ENCODE assay signal across 23 cellular contexts in the genomic region with DNA sequence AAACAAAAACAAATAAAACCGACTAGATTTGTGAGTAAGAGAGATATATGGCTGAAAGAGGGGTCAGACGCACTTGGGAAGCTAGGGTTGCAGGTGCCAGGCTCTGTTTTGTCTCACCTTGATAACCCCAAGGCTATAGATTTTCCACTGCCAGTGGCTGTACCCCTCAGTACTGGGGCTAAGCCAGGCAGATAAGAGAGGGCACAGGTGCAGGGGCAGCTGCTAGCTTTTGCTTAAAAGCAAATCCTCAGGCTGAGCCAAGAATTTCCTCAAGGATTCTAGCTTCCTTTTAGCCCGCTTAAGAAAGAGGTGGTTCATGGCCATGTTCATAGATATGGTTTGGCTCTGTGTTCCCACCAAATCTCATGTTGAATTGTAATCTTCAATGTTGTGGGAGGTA. TPM values are rescaled to one million over a fixed set of nuclear protein-coding genes. Genes with fewer than 3 reads are reported as not detected.
DNase-seq lines count a peak whose midpoint lies in the region; ATAC-seq, FAIRE-seq and TF ChIP-seq lines count a peak whose summit lies in the region.
"Had no signal": no experiment of that assay in that cellular context is flagged by ENCODE, and none has a peak within 500 bp of the region (broad histone marks: within the 10 kb centered on the region; RNA-seq: fewer than 3 reads in every experiment).

No MANE protein-coding gene starts in this region.

- no peak for FAIRE-seq in endothelial cell of umbilical vein (lab: Jason Lieb, UNC)
- FAIRE-seq in pancreas (lab: Jason Lieb, UNC): no peak
- FAIRE-seq: GM19239, HepG2 had no signal

- no peaks in the 10 kb centered on the region for H3K9me3 ChIP-seq in SK-N-SH
- H3K9me3 ChIP-seq in endothelial cell of umbilical vein (replicated peaks; ENCODE audit: control insufficient read depth, insufficient read depth, low read length): no peaks in the 10 kb centered on the region
- no peaks in the 10 kb centered on the region for H3K9me3 ChIP-seq in pancreas

- no peak for TF ChIP-seq RAD21 in SK-N-SH (IDR thresholded peaks at IDR 0.05; ENCODE audit: low read length)

- ATAC-seq in SK-N-SH treated with all-trans-retinoic acid at 6 μM for 48 hours (no peak), pancreas (peak; percentile 84 to 94 (median 92)), HG03025 (IDR thresholded peaks at IDR 0.05; ENCODE audit: low FRiP score, unreplicated experiment) (no peak)
- ATAC-seq: HCT116, HepG2, T-cell had no signal

- TF ChIP-seq CTCF in SK-N-SH (IDR thresholded peaks at IDR 0.05) (no peak), endothelial cell of umbilical vein (IDR thresholded peaks at IDR 0.05; ENCODE audit: extremely low read depth in 1 of 2, insufficient read depth in 1 of 2, low read depth in 1 of 2, low read length in 2 of 2) (no peak), pancreas (IDR thresholded peaks at IDR 0.05) (no peak)

- H4K20me1 ChIP-seq in SK-N-SH (ENCODE audit: insufficient read depth) (no peaks in the 10 kb centered on the region), endothelial cell of umbilical vein (replicated peaks; ENCODE audit: control insufficient read depth, extremely low read depth, insufficient read depth, low read length) (no peaks in the 10 kb centered on the region)

- H3K27me3 ChIP-seq in SK-N-SH (ENCODE audit: insufficient read depth): no peaks in the 10 kb centered on the region; the same call in 1 of the 2 replicates
- H3K27me3 ChIP-seq in endothelial cell of umbilical vein (ENCODE audit: control insufficient read depth in 2 of 2, insufficient read depth in 2 of 2, low read length in 2 of 2): peaks cover 0 to 13% of the 10 kb centered on the region in 2 experiments
- H3K27me3 ChIP-seq in pancreas: no peaks in the 10 kb centered on the region

- no peaks in the 10 kb centered on the region for H3K9me2 ChIP-seq in SK-N-SH

- peaks cover 4% of the 10 kb centered on the region for H3F3A ChIP-seq in SK-N-SH (replicated peaks; ENCODE audit: insufficient read depth)

- H3K79me2 ChIP-seq in SK-N-SH (ENCODE audit: insufficient read depth) (no peaks in the 10 kb centered on the region), endothelial cell of umbilical vein (ENCODE audit: control insufficient read depth, insufficient read depth, low read length) (no peaks in the 10 kb centered on the region)

- H3K9ac ChIP-seq in SK-N-SH (no peak overlapping the region), endothelial cell of umbilical vein (replicated peaks; ENCODE audit: extremely low read depth, insufficient read depth, low read length) (no peak overlapping the region)

- DNase-seq in SK-N-SH: no peak
- DNase-seq in endothelial cell of umbilical vein (ENCODE audit: low read depth, low spot score): peak; percentile 68
- peak in 5 of 6 donors; percentile 52 to 75 (median 64) for DNase-seq in pancreas
- no peak for DNase-seq in T-helper 1 cell
- DNase-seq in NCI-H2227 (lab: John Stamatoyannopoulos, UW; ENCODE audit: unreplicated experiment): no peak
- DNase-seq: C1 segment of cervical spinal cord; CD4-positive, alpha-beta memory T cell; COR-L47; DND-41; Karpas-422; NCI-H1105; NCI-H1436 treated with DMSO at 0.1 percent for 48 hours; NCI-H187 treated with DMSO at 0.1 percent for 48 hours; NCI-H226; NCI-H510A; NCI-H748 treated with DMSO at 0.1 percent for 48 hours; NK-92 treated with Interleukin-12 subunit alpha and Interleukin-12 subunit beta, amount 100 ng/mL, for 24 hours; T-cell had no signal

- H3K27ac ChIP-seq in SK-N-SH (ENCODE audit: low read depth in 2 of 2, low read length in 1 of 2) (no peak overlapping the region), endothelial cell of umbilical vein (ENCODE audit: insufficient read depth, low read depth, low read length) (no peak overlapping the region), pancreas (peak overlapping the region in 1 of 4 donors; percentile 29)

- 19% methylated on average over 3 of the region's 3 CpGs for WGBS in SK-N-SH (ENCODE audit: low lambda C conversion rate)
- 19 to 24% methylated on average over 3 of the region's 3 CpGs for WGBS in pancreas, 2 donors

- CTCF ChIA-PET in SK-N-SH (lab: Yijun Ruan, JAX) (no interaction called here), endothelial cell of umbilical vein (lab: Charles Lee) (interaction anchor here (1.1 to 2.7 kb wide), 3 partner anchors 27 to 138 kb away, joined by 3 to 14 read pairs (median 4); no protein-coding TSS in a partner anchor)

- TF ChIP-seq EP300 in SK-N-SH (IDR thresholded peaks at IDR 0.05; ENCODE audit: borderline replicate concordance in 1 of 2, low read depth in 1 of 2, low read length in 1 of 2): no peak

- no peaks in the 10 kb centered on the region for H3K9me1 ChIP-seq in endothelial cell of umbilical vein (replicated peaks; ENCODE audit: control insufficient read depth, extremely low read depth, insufficient read depth, low read length)

- H3K36me3 ChIP-seq in SK-N-SH (replicated peaks in 1 of 2; ENCODE audit: control insufficient read depth in 1 of 2, insufficient read depth in 2 of 2, low read length in 1 of 2): no peaks in the 10 kb centered on the region
- no peaks in the 10 kb centered on the region for H3K36me3 ChIP-seq in endothelial cell of umbilical vein (ENCODE audit: control insufficient read depth in 2 of 2, extremely low read depth in 1 of 2, insufficient read depth in 2 of 2, low read length in 2 of 2)
- no peaks in the 10 kb centered on the region for H3K36me3 ChIP-seq in pancreas

- intact Hi-C loops in endothelial cell of umbilical vein (cut with micrococcal nuclease) (no loop called here), pancreas (cut with DNase I) (no loop called here)

- H3K4me3 ChIP-seq in SK-N-SH (ENCODE audit: low read depth in 2 of 2, low read length in 1 of 2): no peak overlapping the region
- no peak overlapping the region for H3K4me3 ChIP-seq in endothelial cell of umbilical vein (replicated peaks in 1 of 3; ENCODE audit: insufficient read depth in 1 of 3, low read depth in 1 of 3, low read length in 3 of 3)
- peak overlapping the region in 1 of 4 donors; percentile 9 for H3K4me3 ChIP-seq in pancreas

- POLR2A ChIA-PET in SK-N-SH (lab: Yijun Ruan, JAX) (no interaction called here), endothelial cell of umbilical vein (lab: Charles Lee) (no interaction called here)

- no peak for TF ChIP-seq POLR2A in endothelial cell of umbilical vein (IDR thresholded peaks at IDR 0.05; ENCODE audit: low read depth, low read length)

- H2AFZ ChIP-seq in SK-N-SH (ENCODE audit: low read depth) (no peak overlapping the region), endothelial cell of umbilical vein (ENCODE audit: low read depth, low read length) (no peak overlapping the region)

- dilution Hi-C loops in endothelial cell of umbilical vein (cut with MboI; ENCODE audit: extremely low pct_ligation_motif_present, low sequenced_read_pairs): no loop called here

- H3K4me1 ChIP-seq in SK-N-SH (ENCODE audit: control insufficient read depth in 1 of 2, insufficient read depth in 2 of 2, low read depth in 1 of 2, low read length in 1 of 2): peaks cover 0 to 14% of the 10 kb centered on the region in 2 experiments; a peak in 1 of 4 replicates
- H3K4me1 ChIP-seq in endothelial cell of umbilical vein (ENCODE audit: control insufficient read depth, extremely low read depth, insufficient read depth, low read length): peaks cover 5% of the 10 kb centered on the region
- peaks cover 7 to 12% (median 8%) of the 10 kb centered on the region in 3 donors for H3K4me1 ChIP-seq in pancreas

- H3K4me2 ChIP-seq in SK-N-SH (peak overlapping the region; percentile 23; the same call in 1 of the 2 replicates), endothelial cell of umbilical vein (ENCODE audit: insufficient read depth, low read length) (no peak overlapping the region)

- BruUV-seq in endothelial cell of umbilical vein (replicated peaks; lab: Mats Ljungman, UMichigan): no TSS peak

TF ChIP-seq in SK-N-SH, 30 proteins besides CTCF, POLR2A, EP300 and RAD21 (continues in another document):
- TF ChIP-seq SMC3 (IDR thresholded peaks at IDR 0.05; ENCODE audit: low read depth, low read length) (no peak), FOXJ3 (CRISPR knock-in tag; IDR thresholded peaks at IDR 0.05) (no peak), NFIC (IDR thresholded peaks at IDR 0.05; ENCODE audit: borderline replicate concordance) (no peak), POLR2AphosphoS5 (IDR thresholded peaks at IDR 0.05; ENCODE audit: low read depth, low read length) (no peak)

TF ChIP-seq in SK-N-SH treated with all-trans-retinoic acid at 6 μM for 48 hours, 23 proteins besides CTCF, POLR2A, EP300 and RAD21 (continues in another document):
- TF ChIP-seq ZNF565 (CRISPR knock-in tag; conservative IDR thresholded peaks at IDR 0.05; ENCODE audit: low read depth) (no peak), BACH2 (CRISPR knock-in tag; IDR thresholded peaks at IDR 0.05; ENCODE audit: borderline replicate concordance) (no peak), ZFP3 (CRISPR knock-in tag; IDR thresholded peaks at IDR 0.05) (no peak), CSDC2 (CRISPR knock-in tag; IDR thresholded peaks at IDR 0.05) (no peak), ZC3H10 (CRISPR knock-in tag; IDR thresholded peaks at IDR 0.05) (no peak)

TF ChIP-seq in endothelial cell of umbilical vein, 7 proteins besides CTCF, POLR2A, EP300 and RAD21 (continues in another document):
- TF ChIP-seq MYC (IDR thresholded peaks at IDR 0.05; ENCODE audit: low read depth, low read length) (no peak), GATA2 (IDR thresholded peaks at IDR 0.05; ENCODE audit: insufficient read depth, insufficient read length, low read depth, low read length) (no peak), MAX (IDR thresholded peaks at IDR 0.05; ENCODE audit: insufficient read depth, insufficient read length) (no peak), FOS (IDR thresholded peaks at IDR 0.05; ENCODE audit: borderline replicate concordance, insufficient read depth, low read length) (no peak), JUN (IDR thresholded peaks at IDR 0.05; ENCODE audit: borderline replicate concordance, insufficient read depth, insufficient read length, low read depth) (no peak), POLR2AphosphoS5 (IDR thresholded peaks at IDR 0.05; ENCODE audit: insufficient read depth, low read depth, low read length) (no peak)

RNA-seq across cellular contexts. Expression of gene OVGP1, which starts 57.9 kb away (rescaled TPM):
- polyA plus RNA-seq in SK-N-SH (2012; rRNA removed) (0.18 and 0.34 TPM in 2 replicates), endothelial cell of umbilical vein (1.2 and 1.3 TPM in 2 replicates), pancreas (1 to 10 TPM; 1.6 to 3.8 TPM)
- 0.05 and 0.09 TPM in 2 replicates for polyA plus RNA-seq in SK-N-SH (2012; cell fraction: cytosol; rRNA removed)
- polyA plus RNA-seq in SK-N-SH (2012; cell fraction: nucleus; rRNA removed): 2.5 and 2.7 TPM in 2 replicates
- total RNA-seq in endothelial cell of umbilical vein (0.75 and 0.99 TPM in 2 replicates), pancreas (under 1 TPM; 0.28 to 0.65 (median 0.49) TPM)
- 0.36 and 0.47 TPM in 2 replicates for polyA plus RNA-seq in endothelial cell of umbilical vein (2011; cell fraction: cytosol; rRNA removed)
- 11.0 and 14.0 TPM in 2 replicates for polyA plus RNA-seq in endothelial cell of umbilical vein (2011; cell fraction: nucleus; rRNA removed)
- polyA plus RNA-seq in endothelial cell of umbilical vein (2012): 0.85 and 1.3 TPM in 2 replicates
- polyA minus RNA-seq in endothelial cell of umbilical vein: 0.74 and 2.6 TPM in 2 replicates
- polyA minus RNA-seq in endothelial cell of umbilical vein (2011; cell fraction: cytosol; rRNA and poly(A)+ RNA removed): not detected
- polyA minus RNA-seq in endothelial cell of umbilical vein (2011; cell fraction: nucleus; rRNA and poly(A)+ RNA removed): 2.5 and 2.6 TPM in 2 replicates

Comparison
In these comparisons a context has a peak if more than half of its experiments do, and no peak if none do; other contexts are left out.
1. DNase-seq: peak in endothelial cell of umbilical vein (single experiment) and pancreas (5 of 6); none in SK-N-SH (single experiment), T-helper 1 cell (0 of 5) and NCI-H2227 (single experiment).
2. ATAC-seq: peak in pancreas (4 of 4); none in SK-N-SH treated with all-trans-retinoic acid at 6 μM for 48 hours (single experiment) and HG03025 (single experiment).